ENCODE assay signal across 16 cellular contexts in genomic region chr18:56086786-56087185, GRCh38.
DNase-seq lines count a peak whose midpoint lies in the region; TF ChIP-seq lines count a peak whose summit lies in the region.
"Had no signal": no experiment of that assay in that cellular context is flagged by ENCODE, and none has a peak within 500 bp of the region (broad histone marks: within the 10 kb centered on the region; RNA-seq: fewer than 3 reads in every experiment).

No MANE protein-coding gene starts in this region.

- no peak for TF ChIP-seq CTCF in GM12865 (IDR thresholded peaks at IDR 0.05; ENCODE audit: insufficient read depth, low read depth, low read length, missing control alignments)
- TF ChIP-seq CTCF in coronary artery (IDR thresholded peaks at IDR 0.05), result no peak

- no peak overlapping the region for H3K14ac ChIP-seq in neuronal stem cell (ENCODE audit: low read length)

- H2BK12ac ChIP-seq in neuronal stem cell (ENCODE audit: low read length), result no peak overlapping the region

- peaks cover 3% of the 10 kb centered on the region for H3K9me3 Mint-ChIP-seq in activated naive CD4-positive, alpha-beta T cell treated with anti-CD3 and anti-CD28 coated beads, Interleukin-2, amount 10 ng/mL, durations not matched to agents 7 days and 5 days
- H3K9me3 Mint-ChIP-seq: CD4-positive, alpha-beta T cell; GM23338 had no signal

- H2BK15ac ChIP-seq in neuronal stem cell (ENCODE audit: low read length), result peak overlapping the region; percentile 14

- H4K91ac ChIP-seq in neuronal stem cell (ENCODE audit: low read depth, low read length, poor library complexity), result no peak overlapping the region

- no peaks in the 10 kb centered on the region for H3K36me3 ChIP-seq in neuronal stem cell (replicated peaks in 1 of 2; ENCODE audit: control insufficient read depth in 2 of 2, insufficient read depth in 2 of 2, low read length in 2 of 2)

- H3K9me3 ChIP-seq in neuronal stem cell (replicated peaks in 1 of 2; ENCODE audit: control insufficient read depth in 2 of 2, insufficient read depth in 1 of 2, low read depth in 1 of 2, low read length in 2 of 2), result peaks cover 2% of the 10 kb centered on the region in 2 donors
- H3K9me3 ChIP-seq: Caco-2 had no signal

- peaks cover 6 to 17% of the 10 kb centered on the region in 2 donors for H3K4me1 ChIP-seq in neuronal stem cell (ENCODE audit: control insufficient read depth in 2 of 2, insufficient read depth in 1 of 2, low read depth in 1 of 2, low read length in 2 of 2)
- H3K4me1 ChIP-seq: Caco-2 had no signal

- no CpG with 5 or more reads among the region's 7 CpGs for WGBS in neuronal stem cell (ENCODE audit: extremely low coverage in 2 of 2, insufficient read length in 2 of 2, insufficient replicate concordance in 1 of 2), 2 donors

- H3K27me3 Mint-ChIP-seq in activated naive CD4-positive, alpha-beta T cell treated with anti-CD3 and anti-CD28 coated beads, Interleukin-2, amount 10 ng/mL, durations not matched to agents 7 days and 5 days, result no peaks in the 10 kb centered on the region
- H3K27me3 Mint-ChIP-seq: CD4-positive, alpha-beta T cell had no signal

- H2BK120ac ChIP-seq in neuronal stem cell (ENCODE audit: low read depth, low read length), result no peak overlapping the region

- H3K4me1 Mint-ChIP-seq in activated naive CD4-positive, alpha-beta T cell treated with anti-CD3 and anti-CD28 coated beads, Interleukin-2, amount 10 ng/mL, durations not matched to agents 7 days and 5 days, result no peaks in the 10 kb centered on the region

- no peak overlapping the region for H2BK5ac ChIP-seq in neuronal stem cell (ENCODE audit: low read length)

- H3K4ac ChIP-seq in neuronal stem cell (ENCODE audit: low read length), result no peak overlapping the region

- no peak overlapping the region for H3K27ac Mint-ChIP-seq in activated naive CD4-positive, alpha-beta T cell treated with anti-CD3 and anti-CD28 coated beads, Interleukin-2, amount 10 ng/mL, durations not matched to agents 7 days and 5 days
- H3K27ac Mint-ChIP-seq: CD4-positive, alpha-beta T cell; GM23338 had no signal

- DNase-seq in GM12865 (ENCODE audit: low read depth), result peak; percentile 10
- DNase-seq in RPMI7951 (ENCODE audit: low read depth), result peak; percentile 50
- DNase-seq in neuronal stem cell (ENCODE audit: low spot score), result no peak
- no peak for DNase-seq in kidney tubule cell (ENCODE audit: low spot score)
- DNase-seq in coronary artery (ENCODE audit: low spot score), result no peak
- no peak for DNase-seq in activated naive CD4-positive, alpha-beta T cell treated with anti-CD3 and anti-CD28 coated beads, Interleukin-2, amount 10 ng/mL, durations not matched to agents 7 days and 5 days
- DNase-seq in hippocampal formation (lab: John Stamatoyannopoulos, UW), result no peak
- DNase-seq: AML-193; Caco-2; CD4-positive, alpha-beta T cell; GDM1; HCEC 1CT had no signal

- H3K4me3 ChIP-seq in GM12865 (ENCODE audit: low read depth, low read length), result no peak overlapping the region
- no peak overlapping the region for H3K4me3 ChIP-seq in neuronal stem cell (ENCODE audit: low read length in 2 of 2)
- no peak overlapping the region for H3K4me3 ChIP-seq in coronary artery
- H3K4me3 ChIP-seq: GM23338, K562 had no signal

- no peak overlapping the region for H3K27ac ChIP-seq in neuronal stem cell (replicated peaks; ENCODE audit: low read length)
- no peak overlapping the region for H3K27ac ChIP-seq in coronary artery
- H3K27ac ChIP-seq: C4-2B, HL-60 had no signal

- H3K79me1 ChIP-seq in neuronal stem cell (ENCODE audit: low read depth, low read length), result no peaks in the 10 kb centered on the region

- no peak overlapping the region for H2AFZ ChIP-seq in neuronal stem cell (ENCODE audit: low read length)
- H2AFZ ChIP-seq: GM23338 had no signal

- H2AK5ac ChIP-seq in neuronal stem cell (ENCODE audit: low read depth, low read length), result no peak overlapping the region

- no peak overlapping the region for H4K8ac ChIP-seq in neuronal stem cell (ENCODE audit: low read depth, low read length)

- H3K4me2 ChIP-seq in neuronal stem cell (ENCODE audit: insufficient read depth, low read length, poor library complexity, severe bottlenecking), result no peak overlapping the region
- H3K4me2 ChIP-seq: GM23338 had no signal

- no peak overlapping the region for H3K4me3 Mint-ChIP-seq in activated naive CD4-positive, alpha-beta T cell treated with anti-CD3 and anti-CD28 coated beads, Interleukin-2, amount 10 ng/mL, durations not matched to agents 7 days and 5 days
- H3K4me3 Mint-ChIP-seq: CD4-positive, alpha-beta T cell; GM23338 had no signal

- no peaks in the 10 kb centered on the region for H3K27me3 ChIP-seq in neuronal stem cell (ENCODE audit: control insufficient read depth in 3 of 3, insufficient read depth in 3 of 3, low read depth in 1 of 3, low read length in 3 of 3)

- no peak overlapping the region for H3K9ac ChIP-seq in neuronal stem cell (ENCODE audit: low read depth, low read length, poor library complexity)

- CTCF ChIA-PET in activated naive CD4-positive, alpha-beta T cell treated with anti-CD3 and anti-CD28 coated beads, Interleukin-2, amount 10 ng/mL, durations not matched to agents 7 days and 5 days (lab: Charles Lee), result no interaction called here

- no peak overlapping the region for H3K23ac ChIP-seq in neuronal stem cell (ENCODE audit: low read depth, low read length, poor library complexity)

- no peaks in the 10 kb centered on the region for H3K36me3 Mint-ChIP-seq in activated naive CD4-positive, alpha-beta T cell treated with anti-CD3 and anti-CD28 coated beads, Interleukin-2, amount 10 ng/mL, durations not matched to agents 7 days and 5 days

- H3K18ac ChIP-seq in neuronal stem cell (ENCODE audit: low read length), result no peak overlapping the region

Comparison
In these comparisons a context has a peak if more than half of its experiments do, and no peak if none do; other contexts are left out.
1. DNase-seq: peak in GM12865 (single experiment) and RPMI7951 (single experiment); none in neuronal stem cell (single experiment), kidney tubule cell (single experiment), coronary artery (single experiment), activated naive CD4-positive, alpha-beta T cell treated with anti-CD3 and anti-CD28 coated beads, Interleukin-2, amount 10 ng/mL, durations not matched to agents 7 days and 5 days (single experiment) and hippocampal formation (0 of 2).